ENCODE assay signal across 10 cellular contexts in the genomic region with DNA sequence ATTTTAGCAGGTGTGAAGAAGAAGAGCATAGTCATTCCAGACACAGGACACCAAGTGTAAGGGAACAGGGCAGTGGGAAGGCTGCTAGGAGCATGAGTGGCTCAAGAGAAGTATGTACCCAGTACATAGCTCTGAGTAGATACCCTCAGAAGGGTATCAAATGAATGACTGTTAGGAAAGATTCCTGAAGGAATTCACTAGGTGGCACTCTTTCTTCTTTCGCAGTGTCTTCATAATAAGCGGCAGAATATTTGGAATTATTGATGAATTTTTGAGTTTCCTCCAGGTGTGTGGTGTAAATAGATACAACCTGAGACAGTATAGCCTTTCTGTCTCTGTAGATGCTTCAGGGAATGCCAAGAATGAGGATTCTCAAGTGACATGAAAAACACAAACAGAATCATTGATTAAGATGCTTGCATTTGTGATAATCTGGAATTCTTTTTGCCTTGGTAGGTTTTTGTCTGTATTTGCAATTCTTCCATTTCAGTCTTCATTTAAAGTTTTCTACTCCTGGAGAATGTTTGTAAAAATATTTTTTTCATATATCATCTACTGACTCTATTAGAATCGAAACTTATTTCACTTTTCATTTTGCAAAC.
DNase-seq lines count a peak whose midpoint lies in the region; ATAC-seq and TF ChIP-seq lines count a peak whose summit lies in the region.
"Had no signal": no experiment of that assay in that cellular context is flagged by ENCODE, and none has a peak within 500 bp of the region (broad histone marks: within the 10 kb centered on the region; RNA-seq: fewer than 3 reads in every experiment).

No MANE protein-coding gene starts in this region.

- H3K27ac ChIP-seq in endodermal cell (ENCODE audit: low read depth, low read length) (no peak overlapping the region), smooth muscle cell (ENCODE audit: low read depth) (no peak overlapping the region)

- ATAC-seq in GM19397 (IDR thresholded peaks at IDR 0.05; ENCODE audit: unreplicated experiment), result no peak

- H3K27ac Mint-ChIP-seq in endodermal cell (no peak overlapping the region), CD14-positive monocyte (no peak overlapping the region)
- H3K27ac Mint-ChIP-seq: CD4-positive, CD25-positive, alpha-beta regulatory T cell had no signal

- peaks cover 28% of the 10 kb centered on the region for H3K9me3 Mint-ChIP-seq in endodermal cell
- H3K9me3 Mint-ChIP-seq in CD14-positive monocyte, result peaks cover 3 to 14% (median 8%) of the 10 kb centered on the region in 7 donors

- H3K36me3 Mint-ChIP-seq in endodermal cell (ENCODE audit: low read depth) (peaks cover 1% of the 10 kb centered on the region), CD14-positive monocyte (no peaks in the 10 kb centered on the region)
- H3K36me3 Mint-ChIP-seq: CD4-positive, CD25-positive, alpha-beta regulatory T cell had no signal

- H3K4me3 ChIP-seq in endodermal cell (ENCODE audit: low read length), result no peak overlapping the region
- H3K4me3 ChIP-seq in smooth muscle cell, result no peak overlapping the region

- no peaks in the 10 kb centered on the region for H3K36me3 ChIP-seq in endodermal cell (ENCODE audit: control insufficient read depth, insufficient read depth, low read length)
- H3K36me3 ChIP-seq in smooth muscle cell (ENCODE audit: low read depth), result no peaks in the 10 kb centered on the region

- no peak overlapping the region for H2AFZ ChIP-seq in smooth muscle cell (ENCODE audit: low read depth)

- H3F3A ChIP-seq in smooth muscle cell (ENCODE audit: low read depth), result no peaks in the 10 kb centered on the region

- H3K4me3 Mint-ChIP-seq in endodermal cell (no peak overlapping the region), CD14-positive monocyte (no peak overlapping the region)
- H3K4me3 Mint-ChIP-seq: CD4-positive, CD25-positive, alpha-beta regulatory T cell had no signal

- H4K20me1 ChIP-seq in smooth muscle cell (ENCODE audit: low read depth), result no peaks in the 10 kb centered on the region

- peaks cover 1% of the 10 kb centered on the region for H3K4me1 Mint-ChIP-seq in endodermal cell
- H3K4me1 Mint-ChIP-seq in CD14-positive monocyte, result no peaks in the 10 kb centered on the region
- H3K4me1 Mint-ChIP-seq: CD4-positive, CD25-positive, alpha-beta regulatory T cell had no signal

- H3K4me1 ChIP-seq in endodermal cell (ENCODE audit: control insufficient read depth, insufficient read depth, low read length), result no peaks in the 10 kb centered on the region
- H3K4me1 ChIP-seq in smooth muscle cell (ENCODE audit: low read depth), result no peaks in the 10 kb centered on the region

- TF ChIP-seq CTCF in endodermal cell (conservative IDR thresholded peaks at IDR 0.05), result peak; percentile 81
- TF ChIP-seq CTCF in smooth muscle cell (IDR thresholded peaks at IDR 0.05; ENCODE audit: borderline replicate concordance, insufficient read depth, poor library complexity, severe bottlenecking), result peak; percentile 51
- no peak for TF ChIP-seq CTCF in CD14-positive monocyte (IDR thresholded peaks at IDR 0.05)

- H3K9ac ChIP-seq in endodermal cell (ENCODE audit: extremely low read depth, low read length, poor library complexity, severe bottlenecking), result no peak overlapping the region
- no peak overlapping the region for H3K9ac ChIP-seq in smooth muscle cell (ENCODE audit: low read depth)

- H3K9me3 ChIP-seq in endodermal cell (ENCODE audit: control insufficient read depth, low read length), result peaks cover 29% of the 10 kb centered on the region
- no peaks in the 10 kb centered on the region for H3K9me3 ChIP-seq in smooth muscle cell (replicated peaks; ENCODE audit: low read depth)

- H3K79me2 ChIP-seq in smooth muscle cell (ENCODE audit: low read depth), result no peaks in the 10 kb centered on the region

- DNase-seq in NCI-H82 (lab: John Stamatoyannopoulos, UW), result peak; percentile 30
- DNase-seq in NCI-H82 treated with DMSO at 0.1 percent for 48 hours (lab: John Stamatoyannopoulos, UW; ENCODE audit: unreplicated experiment), result no peak
- DNase-seq in NCI-H1105 treated with DMSO at 0.1 percent for 48 hours (lab: John Stamatoyannopoulos, UW), result peak; percentile 32
- no peak for DNase-seq in endodermal cell
- DNase-seq in smooth muscle cell (lab: John Stamatoyannopoulos, UW; ENCODE audit: unreplicated experiment), result no peak
- no peak for DNase-seq in CD14-positive monocyte (ENCODE audit: low spot score)
- DNase-seq in NCI-H2227 treated with DMSO at 0.1 percent for 48 hours (lab: John Stamatoyannopoulos, UW), result no peak
- DNase-seq: CD4-positive, CD25-positive, alpha-beta regulatory T cell; NK-92 treated with Interleukin-12 subunit alpha and Interleukin-12 subunit beta, amount 100 ng/mL, for 24 hours had no signal

- peaks cover 4% of the 10 kb centered on the region for H3K27me3 Mint-ChIP-seq in endodermal cell (ENCODE audit: insufficient read depth)
- H3K27me3 Mint-ChIP-seq in CD14-positive monocyte (ENCODE audit: low read depth in 3 of 3), result peaks cover 0 to 1% (median 0%) of the 10 kb centered on the region in 3 donors
- H3K27me3 Mint-ChIP-seq: CD4-positive, CD25-positive, alpha-beta regulatory T cell had no signal

- H3K4me2 ChIP-seq in smooth muscle cell, result no peak overlapping the region

- H3K27me3 ChIP-seq in endodermal cell (ENCODE audit: control insufficient read depth, insufficient read depth, low read length, poor library complexity, severe bottlenecking), result no peaks in the 10 kb centered on the region
- H3K27me3 ChIP-seq in smooth muscle cell (ENCODE audit: low read depth), result no peaks in the 10 kb centered on the region

- intact Hi-C loops in CD14-positive monocyte (cut with micrococcal nuclease), result no loop called here

- 29 to 54% methylated on average over 1 to 2 of the region's 3 CpGs for WGBS in endodermal cell (ENCODE audit: insufficient coverage in 1 of 2, insufficient read length in 1 of 2), 2 experiments
- WGBS in smooth muscle cell (ENCODE audit: low lambda C conversion rate), result 50% methylated on average over 3 of the region's 3 CpGs

Comparison
In these comparisons a context has a peak if more than half of its experiments do, and no peak if none do; other contexts are left out.
1. DNase-seq: peak in NCI-H82 (single experiment) and NCI-H1105 treated with DMSO at 0.1 percent for 48 hours (single experiment); none in NCI-H82 treated with DMSO at 0.1 percent for 48 hours (single experiment), endodermal cell (single experiment), smooth muscle cell (single experiment), CD14-positive monocyte (single experiment) and NCI-H2227 treated with DMSO at 0.1 percent for 48 hours (single experiment).